1 cellular context compared by ENCODE assay signal in the genomic region with DNA sequence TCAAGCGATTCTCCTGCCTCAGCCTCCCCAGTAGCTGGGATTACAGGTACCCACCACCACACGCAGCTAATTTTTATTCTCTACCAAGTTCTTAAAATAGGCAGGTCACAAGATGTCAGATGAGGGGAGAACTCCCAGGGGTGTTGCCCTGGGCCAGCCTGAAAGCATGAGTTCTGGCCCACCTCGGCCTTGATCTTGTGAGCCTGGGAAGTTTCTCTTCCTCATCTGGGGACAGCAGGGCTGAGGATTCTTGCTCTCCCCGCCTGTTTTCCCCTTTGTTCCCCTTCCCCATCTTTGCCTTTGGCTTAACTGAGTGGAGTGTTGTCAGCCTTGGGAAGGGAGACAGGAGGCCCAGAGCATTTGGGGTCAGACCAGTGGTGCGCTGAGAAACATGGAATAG.
A peak's percentile ranks its signal among the peaks of the same experiment; 100 is the strongest.
TF ChIP-seq lines count a peak whose summit lies in the region.

No MANE protein-coding gene starts in this region.

TF ChIP-seq in GM12878, 131 proteins besides CTCF, POLR2A, EP300 and RAD21:
- TF ChIP-seq KLF5 (IDR thresholded peaks at IDR 0.05; ENCODE audit: partially characterized antibody) (no peak), TBL1XR1 (IDR thresholded peaks at IDR 0.05; ENCODE audit: low read depth, low read length) (no peak), NR2F1 (conservative IDR thresholded peaks at IDR 0.05) (peak; percentile 76), HDAC2 (IDR thresholded peaks at IDR 0.05) (no peak), BHLHE40 (IDR thresholded peaks at IDR 0.05; ENCODE audit: borderline replicate concordance in 1 of 2, low read depth in 2 of 2, low read length in 1 of 2) (peak in 1 of 2 experiments; percentile 39; a peak in 1 of 4 replicates), SPI1 (IDR thresholded peaks at IDR 0.05; ENCODE audit: borderline replicate concordance, insufficient read depth, low read depth, low read length) (peak; percentile 68), MEF2B (IDR thresholded peaks at IDR 0.05; ENCODE audit: partially characterized antibody, poor library complexity, severe bottlenecking) (peak; percentile 81), IKZF2 (IDR thresholded peaks at IDR 0.05) (peak in 1 of 2 experiments; percentile 57; a peak in 2 of 4 replicates), DPF2 (IDR thresholded peaks at IDR 0.05) (0 out of 2 replicates have a peak, but pooled peaks have one; percentile 29)
- TF ChIP-seq, protein P1, sequence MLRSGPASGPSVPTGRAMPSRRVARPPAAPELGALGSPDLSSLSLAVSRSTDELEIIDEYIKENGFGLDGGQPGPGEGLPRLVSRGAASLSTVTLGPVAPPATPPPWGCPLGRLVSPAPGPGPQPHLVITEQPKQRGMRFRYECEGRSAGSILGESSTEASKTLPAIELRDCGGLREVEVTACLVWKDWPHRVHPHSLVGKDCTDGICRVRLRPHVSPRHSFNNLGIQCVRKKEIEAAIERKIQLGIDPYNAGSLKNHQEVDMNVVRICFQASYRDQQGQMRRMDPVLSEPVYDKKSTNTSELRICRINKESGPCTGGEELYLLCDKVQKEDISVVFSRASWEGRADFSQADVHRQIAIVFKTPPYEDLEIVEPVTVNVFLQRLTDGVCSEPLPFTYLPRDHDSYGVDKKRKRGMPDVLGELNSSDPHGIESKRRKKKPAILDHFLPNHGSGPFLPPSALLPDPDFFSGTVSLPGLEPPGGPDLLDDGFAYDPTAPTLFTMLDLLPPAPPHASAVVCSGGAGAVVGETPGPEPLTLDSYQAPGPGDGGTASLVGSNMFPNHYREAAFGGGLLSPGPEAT (IDR thresholded peaks at IDR 0.05; ENCODE audit: low read depth): peak; percentile 56; the same call in 1 of the 2 replicates
- TF ChIP-seq, protein P2, sequence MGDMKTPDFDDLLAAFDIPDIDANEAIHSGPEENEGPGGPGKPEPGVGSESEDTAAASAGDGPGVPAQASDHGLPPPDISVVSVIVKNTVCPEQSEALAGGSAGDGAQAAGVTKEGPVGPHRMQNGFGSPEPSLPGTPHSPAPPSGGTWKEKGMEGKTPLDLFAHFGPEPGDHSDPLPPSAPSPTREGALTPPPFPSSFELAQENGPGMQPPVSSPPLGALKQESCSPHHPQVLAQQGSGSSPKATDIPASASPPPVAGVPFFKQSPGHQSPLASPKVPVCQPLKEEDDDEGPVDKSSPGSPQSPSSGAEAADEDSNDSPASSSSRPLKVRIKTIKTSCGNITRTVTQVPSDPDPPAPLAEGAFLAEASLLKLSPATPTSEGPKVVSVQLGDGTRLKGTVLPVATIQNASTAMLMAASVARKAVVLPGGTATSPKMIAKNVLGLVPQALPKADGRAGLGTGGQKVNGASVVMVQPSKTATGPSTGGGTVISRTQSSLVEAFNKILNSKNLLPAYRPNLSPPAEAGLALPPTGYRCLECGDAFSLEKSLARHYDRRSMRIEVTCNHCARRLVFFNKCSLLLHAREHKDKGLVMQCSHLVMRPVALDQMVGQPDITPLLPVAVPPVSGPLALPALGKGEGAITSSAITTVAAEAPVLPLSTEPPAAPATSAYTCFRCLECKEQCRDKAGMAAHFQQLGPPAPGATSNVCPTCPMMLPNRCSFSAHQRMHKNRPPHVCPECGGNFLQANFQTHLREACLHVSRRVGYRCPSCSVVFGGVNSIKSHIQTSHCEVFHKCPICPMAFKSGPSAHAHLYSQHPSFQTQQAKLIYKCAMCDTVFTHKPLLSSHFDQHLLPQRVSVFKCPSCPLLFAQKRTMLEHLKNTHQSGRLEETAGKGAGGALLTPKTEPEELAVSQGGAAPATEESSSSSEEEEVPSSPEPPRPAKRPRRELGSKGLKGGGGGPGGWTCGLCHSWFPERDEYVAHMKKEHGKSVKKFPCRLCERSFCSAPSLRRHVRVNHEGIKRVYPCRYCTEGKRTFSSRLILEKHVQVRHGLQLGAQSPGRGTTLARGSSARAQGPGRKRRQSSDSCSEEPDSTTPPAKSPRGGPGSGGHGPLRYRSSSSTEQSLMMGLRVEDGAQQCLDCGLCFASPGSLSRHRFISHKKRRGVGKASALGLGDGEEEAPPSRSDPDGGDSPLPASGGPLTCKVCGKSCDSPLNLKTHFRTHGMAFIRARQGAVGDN (IDR thresholded peaks at IDR 0.05): peak; percentile 42; the same call in 1 of the 2 replicates
